Comparison of ENCODE assay signal across 8 cellular contexts in genomic region chr3:71395927-71396695, GRCh38.
DNase-seq lines count a peak whose midpoint lies in the region; FAIRE-seq and TF ChIP-seq lines count a peak whose summit lies in the region.
"Had no signal": no experiment of that assay in that cellular context is flagged by ENCODE, and none has a peak within 500 bp of the region (broad histone marks: within the 10 kb centered on the region; RNA-seq: fewer than 3 reads in every experiment).

No MANE protein-coding gene starts in this region.

- H3K4me3 ChIP-seq in fibroblast of lung (replicated peaks in 1 of 4; ENCODE audit: control extremely low read depth in 1 of 4, insufficient read depth in 1 of 4, low read depth in 3 of 4, low read length in 4 of 4) (no peak overlapping the region), vagina (no peak overlapping the region)

- no peaks in the 10 kb centered on the region for H3K36me3 ChIP-seq in fibroblast of lung (ENCODE audit: control insufficient read depth, insufficient read depth, low read length)
- no peaks in the 10 kb centered on the region for H3K36me3 ChIP-seq in vagina

- H3K27me3 ChIP-seq in fibroblast of lung (ENCODE audit: control insufficient read depth, insufficient read depth, low read length): no peaks in the 10 kb centered on the region
- H3K27me3 ChIP-seq in vagina: no peaks in the 10 kb centered on the region

- no peaks in the 10 kb centered on the region for H3K79me2 ChIP-seq in fibroblast of lung (ENCODE audit: control insufficient read depth, insufficient read depth, low read length)

- intact Hi-C loops in vagina (cut with DNase I) (no loop called here), posterior vena cava (cut with DNase I) (no loop called here)

- H3K27ac ChIP-seq in fibroblast of lung (ENCODE audit: insufficient read depth, low read length) (no peak overlapping the region), vagina (no peak overlapping the region)

- TF ChIP-seq POLR2A in vagina (IDR thresholded peaks at IDR 0.05): no peak

- H4K20me1 ChIP-seq in fibroblast of lung (ENCODE audit: control insufficient read depth, extremely low read depth, insufficient read depth, low read length): no peaks in the 10 kb centered on the region

- no peak overlapping the region for H3K9ac ChIP-seq in fibroblast of lung (ENCODE audit: insufficient read depth, low read length)

- DNase-seq in ELR (ENCODE audit: low read depth): peak; percentile 54
- DNase-seq in RCC 7860 (ENCODE audit: low spot score): no peak
- peak; percentile 49 to 67 for DNase-seq in fibroblast of lung (ENCODE audit: low read depth in 2 of 2)
- DNase-seq in renal cortical epithelial cell (ENCODE audit: low read depth): peak; percentile 76
- no peak for DNase-seq in vagina (ENCODE audit: extremely low spot score in 2 of 2)
- DNase-seq in posterior vena cava (ENCODE audit: low spot score): no peak
- no peak for DNase-seq in iPS-NIHi11 (ENCODE audit: low spot score)
- DNase-seq: activated CD4-positive, alpha-beta T cell treated with anti-CD3 and anti-CD28 coated beads for 1 hour had no signal

- H2AFZ ChIP-seq in fibroblast of lung (ENCODE audit: low read length): no peak overlapping the region

- peak; percentile 45 for FAIRE-seq in RCC 7860 (lab: Jason Lieb, UNC)

- H3K4me2 ChIP-seq in fibroblast of lung (ENCODE audit: extremely low read depth, insufficient read depth, low read length): no peak overlapping the region

- H3K9me3 ChIP-seq in fibroblast of lung (ENCODE audit: control insufficient read depth, insufficient read depth, low read depth, low read length) (no peaks in the 10 kb centered on the region), vagina (no peaks in the 10 kb centered on the region)

- H3K4me1 ChIP-seq in fibroblast of lung (ENCODE audit: control insufficient read depth, extremely low read depth, insufficient read depth, low read length) (peaks cover 4% of the 10 kb centered on the region), vagina (peaks cover 16% of the 10 kb centered on the region)

- TF ChIP-seq CTCF in fibroblast of lung (conservative IDR thresholded peaks at IDR 0.05 in 1 of 2, IDR thresholded peaks at IDR 0.05 in 1 of 2; ENCODE audit: low read depth in 1 of 2, low read length in 2 of 2) (no peak), vagina (IDR thresholded peaks at IDR 0.05) (no peak)

Comparison
In these comparisons a context has a peak if more than half of its experiments do, and no peak if none do; other contexts are left out.
1. DNase-seq: peak in ELR (single experiment), fibroblast of lung (2 of 2) and renal cortical epithelial cell (single experiment); none in RCC 7860 (single experiment), vagina (0 of 2), posterior vena cava (single experiment) and iPS-NIHi11 (single experiment).